Comparison of ENCODE assay signal across 19 cellular contexts in genomic region chr13:96994849-96995243, GRCh38. TPM values are rescaled to one million over a fixed set of nuclear protein-coding genes. Genes with fewer than 3 reads are reported as not detected.
DNase-seq lines count a peak whose midpoint lies in the region; ATAC-seq, FAIRE-seq and TF ChIP-seq lines count a peak whose summit lies in the region.
"Had no signal": no experiment of that assay in that cellular context is flagged by ENCODE, and none has a peak within 500 bp of the region (broad histone marks: within the 10 kb centered on the region; RNA-seq: fewer than 3 reads in every experiment).

No MANE protein-coding gene starts in this region.

- TF ChIP-seq RAD21 in A549 (conservative IDR thresholded peaks at IDR 0.05 in 1 of 2, IDR thresholded peaks at IDR 0.05 in 1 of 2) = no peak

- H3K27ac Mint-ChIP-seq in mesothelial cell of epicardium = no peak overlapping the region
- H3K27ac Mint-ChIP-seq in activated CD8-positive, alpha-beta T cell treated with anti-CD3 and anti-CD28 coated beads, Interleukin-2, amount 10 ng/mL, durations not matched to agents 7 days and 5 days = no peak overlapping the region
- H3K27ac Mint-ChIP-seq: activated CD8-positive, alpha-beta T cell treated with anti-CD3 and anti-CD28 coated beads for 36 hours had no signal

- CTCF ChIA-PET in A549 (lab: Yijun Ruan, JAX) = no interaction called here
- CTCF ChIA-PET in activated CD8-positive, alpha-beta T cell treated with anti-CD3 and anti-CD28 coated beads, Interleukin-2, amount 10 ng/mL, durations not matched to agents 7 days and 5 days (lab: Charles Lee) = no interaction called here

- TF ChIP-seq POLR2A in A549 (IDR thresholded peaks at IDR 0.05; ENCODE audit: low read length) = no peak
- no peak for TF ChIP-seq POLR2A in thyroid gland (IDR thresholded peaks at IDR 0.05)

- peaks cover 80% of the 10 kb centered on the region for H3K27me3 ChIP-seq in HUES48 (ENCODE audit: control insufficient read depth, insufficient read depth, low read length)
- peaks cover 0 to 4% (median 0%) of the 10 kb centered on the region in 45 donors for H3K27me3 ChIP-seq in dorsolateral prefrontal cortex
- no peaks in the 10 kb centered on the region for H3K27me3 ChIP-seq in thyroid gland
- peaks cover 0 to 5% of the 10 kb centered on the region in 2 donors for H3K27me3 ChIP-seq in small intestine (ENCODE audit: control insufficient read depth in 2 of 2, insufficient read depth in 2 of 2, low read length in 2 of 2)

- peak in 1 of 2 experiments; percentile 36; a peak in 2 of 6 replicates for ATAC-seq in A549
- ATAC-seq in activated CD8-positive, alpha-beta T cell treated with anti-CD3 and anti-CD28 coated beads, Interleukin-2, amount 10 ng/mL, durations not matched to agents 7 days and 5 days = no peak
- ATAC-seq: activated CD8-positive, alpha-beta T cell treated with anti-CD3 and anti-CD28 coated beads for 36 hours; GM12878; stimulated activated naive CD8-positive, alpha-beta T cell treated with anti-CD3 and anti-CD28 coated beads, Interleukin-15, Interleukin-2, amounts not matched to agents 100 U/mL and 50 U/mL, for 24 hours had no signal

- peak overlapping the region; percentile 69 for H3K4me3 Mint-ChIP-seq in mesothelial cell of epicardium
- H3K4me3 Mint-ChIP-seq in activated CD8-positive, alpha-beta T cell treated with anti-CD3 and anti-CD28 coated beads, Interleukin-2, amount 10 ng/mL, durations not matched to agents 7 days and 5 days = no peak overlapping the region
- H3K4me3 Mint-ChIP-seq: activated CD8-positive, alpha-beta T cell treated with anti-CD3 and anti-CD28 coated beads for 36 hours had no signal

- WGBS in A549 (ENCODE audit: missing lambda C conversion rate) = 53% methylated on average over 10 of the region's 10 CpGs
- WGBS in thyroid gland, 2 donors = 45 to 49% methylated on average over 10 of the region's 10 CpGs
- WGBS in small intestine, 3 donors = 40 to 57% (median 51%) methylated on average over 10 of the region's 10 CpGs

- peak overlapping the region; percentile 83; the same call in 2 of the 3 replicates for H3K4me2 ChIP-seq in A549

- H3K27ac ChIP-seq in A549 (no peak overlapping the region), HUES48 (ENCODE audit: low read depth, low read length) (no peak overlapping the region), dorsolateral prefrontal cortex (no peak overlapping the region), thyroid gland (no peak overlapping the region), small intestine (ENCODE audit: low read depth in 1 of 2, low read length in 1 of 2) (no peak overlapping the region)
- H3K27ac ChIP-seq: VCaP had no signal

- H3K4me1 ChIP-seq in A549 (peaks cover 5% of the 10 kb centered on the region; the same call in 1 of the 3 replicates), HUES48 (ENCODE audit: control insufficient read depth, insufficient read depth, low read length) (peaks cover 6% of the 10 kb centered on the region), thyroid gland (peaks cover 6 to 13% of the 10 kb centered on the region in 2 donors), small intestine (ENCODE audit: control insufficient read depth in 2 of 2, insufficient read depth in 1 of 2, low read depth in 1 of 2, low read length in 1 of 2) (no peaks in the 10 kb centered on the region)

- H3K36me3 Mint-ChIP-seq in mesothelial cell of epicardium = no peaks in the 10 kb centered on the region
- peaks cover 1% of the 10 kb centered on the region for H3K36me3 Mint-ChIP-seq in activated CD8-positive, alpha-beta T cell treated with anti-CD3 and anti-CD28 coated beads, Interleukin-2, amount 10 ng/mL, durations not matched to agents 7 days and 5 days (ENCODE audit: low read depth)

- intact Hi-C loops in dorsolateral prefrontal cortex (cut with DNase I) (no loop called here), thyroid gland (cut with DNase I) (no loop called here)

- no peak for TF ChIP-seq EP300 in A549 (IDR thresholded peaks at IDR 0.05)

- H3K4me3 ChIP-seq in A549 (no peak overlapping the region), HUES48 (ENCODE audit: low read depth, low read length) (peak overlapping the region; percentile 75), dorsolateral prefrontal cortex (peak overlapping the region in 55 of 59 donors; percentile 35 to 85 (median 73)), thyroid gland (replicated peaks in 1 of 3) (no peak overlapping the region), small intestine (ENCODE audit: low read depth in 1 of 2, low read length in 2 of 2) (no peak overlapping the region)
- H3K4me3 ChIP-seq: GM12878 had no signal

- H3K36me3 ChIP-seq in HUES48 (ENCODE audit: control insufficient read depth, insufficient read depth, low read length) = no peaks in the 10 kb centered on the region
- H3K36me3 ChIP-seq in thyroid gland = no peaks in the 10 kb centered on the region
- H3K36me3 ChIP-seq in small intestine (ENCODE audit: control insufficient read depth in 2 of 2, insufficient read depth in 2 of 2, low read length in 2 of 2) = no peaks in the 10 kb centered on the region

- POLR2A ChIA-PET in A549 (lab: Yijun Ruan, JAX) = no interaction called here
- POLR2A ChIA-PET in activated CD8-positive, alpha-beta T cell treated with anti-CD3 and anti-CD28 coated beads, Interleukin-2, amount 10 ng/mL, durations not matched to agents 7 days and 5 days (lab: Charles Lee) = no interaction called here

- H3K9me3 Mint-ChIP-seq in mesothelial cell of epicardium = peaks cover 6% of the 10 kb centered on the region
- no peaks in the 10 kb centered on the region for H3K9me3 Mint-ChIP-seq in activated CD8-positive, alpha-beta T cell treated with anti-CD3 and anti-CD28 coated beads, Interleukin-2, amount 10 ng/mL, durations not matched to agents 7 days and 5 days (ENCODE audit: insufficient read depth)

- DNase-seq in A549 (ENCODE audit: low read depth in 1 of 2, low spot score in 1 of 2) (no peak), dorsolateral prefrontal cortex (no peak), mesothelial cell of epicardium (ENCODE audit: low spot score in 2 of 2, unreplicated experiment in 2 of 2) (no peak), thyroid gland (no peak), small intestine (no peak), ACHN (no peak)
- DNase-seq in activated CD8-positive, alpha-beta T cell treated with anti-CD3 and anti-CD28 coated beads, Interleukin-2, amount 10 ng/mL, durations not matched to agents 7 days and 5 days = no peak
- DNase-seq: activated CD8-positive, alpha-beta T cell treated with anti-CD3 and anti-CD28 coated beads for 36 hours; cortex of kidney; Kasumi-1; NCI-H146; NCI-H345; NK-92 treated with Interleukin-12 subunit alpha and Interleukin-12 subunit beta, amount 100 ng/mL, for 24 hours; stimulated activated naive CD8-positive, alpha-beta T cell treated with anti-CD3 and anti-CD28 coated beads, Interleukin-15, Interleukin-2, amounts not matched to agents 100 U/mL and 50 U/mL, for 24 hours had no signal

- H3K4me1 Mint-ChIP-seq in mesothelial cell of epicardium = peaks cover 15% of the 10 kb centered on the region
- no peaks in the 10 kb centered on the region for H3K4me1 Mint-ChIP-seq in activated CD8-positive, alpha-beta T cell treated with anti-CD3 and anti-CD28 coated beads, Interleukin-2, amount 10 ng/mL, durations not matched to agents 7 days and 5 days (ENCODE audit: low read depth)

- no peak for FAIRE-seq in A549 (lab: Jason Lieb, UNC)
- no peak for FAIRE-seq in small intestine (lab: Jason Lieb, UNC)
- FAIRE-seq: G401.6, GM12878 had no signal

- no peak overlapping the region for H3K9ac ChIP-seq in HUES48 (ENCODE audit: low read depth, low read length)

- H3K27me3 Mint-ChIP-seq in mesothelial cell of epicardium (ENCODE audit: low read depth) = peaks cover 57% of the 10 kb centered on the region
- peaks cover 25% of the 10 kb centered on the region for H3K27me3 Mint-ChIP-seq in activated CD8-positive, alpha-beta T cell treated with anti-CD3 and anti-CD28 coated beads, Interleukin-2, amount 10 ng/mL, durations not matched to agents 7 days and 5 days (ENCODE audit: low read depth)

- in situ Hi-C loops in ACHN (cut with HindIII; ENCODE audit: low pct_ligation_motif_present, low pct_unique_long_range_greater_than_20kb, low sequenced_read_pairs) = no loop called here

- no peaks in the 10 kb centered on the region for H3K9me3 ChIP-seq in A549
- H3K9me3 ChIP-seq in HUES48 (ENCODE audit: control insufficient read depth, insufficient read depth, low read length) = no peaks in the 10 kb centered on the region
- no peaks in the 10 kb centered on the region for H3K9me3 ChIP-seq in thyroid gland
- no peaks in the 10 kb centered on the region for H3K9me3 ChIP-seq in small intestine (ENCODE audit: control insufficient read depth, low read depth)

- TF ChIP-seq CTCF in A549 (IDR thresholded peaks at IDR 0.05) (no peak), dorsolateral prefrontal cortex (IDR thresholded peaks at IDR 0.05 in 54 of 56, conservative IDR thresholded peaks at IDR 0.05 in 2 of 56; ENCODE audit: low read depth in 1 of 56, partially characterized antibody in 56 of 56) (no peak), mesothelial cell of epicardium (IDR thresholded peaks at IDR 0.05; ENCODE audit: unreplicated experiment) (no peak), thyroid gland (IDR thresholded peaks at IDR 0.05) (no peak)

TF ChIP-seq in A549, 52 proteins besides CTCF, POLR2A, EP300 and RAD21:
- TF ChIP-seq RNF2 (IDR thresholded peaks at IDR 0.05; ENCODE audit: borderline replicate concordance, low read depth) = no peak
- 0 out of 2 replicates have a peak, but pooled peaks have one; percentile 33 for TF ChIP-seq CBX8 (IDR thresholded peaks at IDR 0.05)

RNA-seq across cellular contexts. Expression of gene OXGR1, which starts 0.6 kb away (rescaled TPM):
- polyA plus RNA-seq in A549 (2011; rRNA removed) = not detected in 2 replicates
- polyA plus RNA-seq in A549 (2012; cell fraction: cytosol; rRNA removed) = not detected in 2 replicates
- not detected in 2 replicates for polyA plus RNA-seq in A549 (2012; cell fraction: nucleus; rRNA removed)
- not detected in 3 replicates for polyA plus RNA-seq in A549 (2017; fragmentation: RNase III; extraction: RNeasy Plus Mini Kit Qiagen cat#74134 plus additional on column Dnase treatment)
- not detected in 2 replicates for polyA minus RNA-seq in A549 (2011; rRNA and poly(A)+ RNA removed)
- total RNA-seq in dorsolateral prefrontal cortex = 1 to 10 TPM in 90 of 120 experiments, under 1 TPM in 30; 0.33 to 4.9 (median 1.7) TPM
- 0.18 to 0.38 TPM (median 0.35 TPM) in 3 replicates for total RNA-seq in mesothelial cell of epicardium
- total RNA-seq in thyroid gland = 1 to 10 TPM; 1.2 to 6.7 (median 4.4) TPM
- total RNA-seq in activated CD8-positive, alpha-beta T cell treated with anti-CD3 and anti-CD28 coated beads, Interleukin-2, amount 10 ng/mL, durations not matched to agents 7 days and 5 days = not detected
- under 1 TPM in 1 of 3 donors, not detected in 2; 0.19 TPM for polyA plus RNA-seq in small intestine
- total RNA-seq: activated CD8-positive, alpha-beta T cell treated with anti-CD3 and anti-CD28 coated beads for 36 hours; GM12878; pulmonary artery endothelial cell had no signal

Comparison
In these comparisons a context has a peak if more than half of its experiments do, and no peak if none do; other contexts are left out.
1. H3K4me3 ChIP-seq: peak in HUES48 (single experiment) and dorsolateral prefrontal cortex (55 of 59); none in A549 (single experiment), thyroid gland (0 of 3) and small intestine (0 of 2).